In genomic region chr14:61512508-61512907, GRCh38 we compare ENCODE assay signal across 12 cellular contexts.
A peak's percentile ranks its signal among the peaks of the same experiment; 100 is the strongest.
DNase-seq lines count a peak whose midpoint lies in the region; TF ChIP-seq lines count a peak whose summit lies in the region.
"Had no signal": no experiment of that assay in that cellular context is flagged by ENCODE, and none has a peak within 500 bp of the region (broad histone marks: within the 10 kb centered on the region; RNA-seq: fewer than 3 reads in every experiment).

No MANE protein-coding gene starts in this region.

- H2BK120ac ChIP-seq in trophoblast cell (ENCODE audit: insufficient read depth, low read length, poor library complexity) = peak overlapping the region; percentile 65

- H3K79me1 ChIP-seq in trophoblast cell (ENCODE audit: low read length) = peaks cover 37% of the 10 kb centered on the region

- H3K27ac ChIP-seq in epithelial cell of prostate (peak overlapping the region; percentile 91), trophoblast cell (ENCODE audit: low read depth, low read length) (peak overlapping the region; percentile 61), colonic mucosa (no peak overlapping the region)
- H3K27ac ChIP-seq: right lobe of liver, SJSA1 had no signal

- no peaks in the 10 kb centered on the region for H3K9me3 ChIP-seq in trophoblast cell (ENCODE audit: insufficient read depth, low read depth, low read length)
- no peaks in the 10 kb centered on the region for H3K9me3 ChIP-seq in colonic mucosa
- no peaks in the 10 kb centered on the region for H3K9me3 ChIP-seq in HAP-1
- H3K9me3 ChIP-seq: right lobe of liver, SJSA1 had no signal

- H4K12ac ChIP-seq in trophoblast cell (ENCODE audit: low read depth, low read length) = no peak overlapping the region

- no peak overlapping the region for H3K4me3 ChIP-seq in trophoblast cell (ENCODE audit: low read depth, low read length)
- H3K4me3 ChIP-seq in colonic mucosa = no peak overlapping the region
- H3K4me3 ChIP-seq in HAP-1 = no peak overlapping the region
- H3K4me3 ChIP-seq: right lobe of liver, SJSA1 had no signal

- DNase-seq in EH (ENCODE audit: low read depth) (peak; percentile 86), RPMI7951 (ENCODE audit: low read depth) (peak; percentile 65), epithelial cell of prostate (ENCODE audit: low read depth, low spot score) (no peak), trophoblast cell (peak in 1 of 2 donors; percentile 56), colonic mucosa (no peak), HAP-1 (ENCODE audit: low spot score in 2 of 2) (no peak)
- DNase-seq in stimulated activated naive CD4-positive, alpha-beta T cell treated with Interleukin-2 at 50 U/mL for 16 hours (lab: John Stamatoyannopoulos, UW) = no peak
- no peak for DNase-seq in activated CD4-positive, CD25-positive, alpha-beta regulatory T cell treated with anti-CD3 and anti-CD28 coated beads, Interleukin-2, amount 50 U/mL, for 72 hours
- DNase-seq: activated CD4-positive, alpha-beta T cell treated with anti-CD3 and anti-CD28 coated beads, Interleukin-2, amount 10 ng/mL, durations not matched to agents 7 days and 5 days; NCI-H2171 treated with DMSO at 0.1 percent for 48 hours; right lobe of liver had no signal

- H3K9ac ChIP-seq in trophoblast cell (ENCODE audit: low read length) = no peak overlapping the region
- no peak overlapping the region for H3K9ac ChIP-seq in colonic mucosa (ENCODE audit: low read depth in 2 of 2, low read length in 2 of 2)

- intact Hi-C loops in colonic mucosa (cut with DNase I) = no loop called here

- in situ Hi-C loops in HAP-1 (cut with MboI; ENCODE audit: low sequenced_read_pairs) = no loop called here

- no peak overlapping the region for H2AFZ ChIP-seq in trophoblast cell (ENCODE audit: insufficient read depth, low read length, poor library complexity)

- no peak overlapping the region for H3K18ac ChIP-seq in trophoblast cell (ENCODE audit: low read length)

- peak overlapping the region; percentile 64 for H4K91ac ChIP-seq in trophoblast cell (ENCODE audit: low read depth, low read length)

- H3K36me3 ChIP-seq in trophoblast cell (ENCODE audit: control insufficient read depth in 1 of 2, insufficient read depth in 2 of 2, low read length in 2 of 2) = peaks cover 0 to 4% of the 10 kb centered on the region in 2 experiments
- no peaks in the 10 kb centered on the region for H3K36me3 ChIP-seq in colonic mucosa
- H3K36me3 ChIP-seq in HAP-1 (replicated peaks) = no peaks in the 10 kb centered on the region
- H3K36me3 ChIP-seq: right lobe of liver, SJSA1 had no signal

- H3K79me2 ChIP-seq in trophoblast cell (ENCODE audit: control insufficient read depth, insufficient read depth, low read length, poor library complexity) = peaks cover 2% of the 10 kb centered on the region

- H2BK5ac ChIP-seq in trophoblast cell (ENCODE audit: low read depth, low read length, poor library complexity) = peak overlapping the region; percentile 37

- H2AK5ac ChIP-seq in trophoblast cell (ENCODE audit: low read length) = no peak overlapping the region

- H3K4me1 ChIP-seq in trophoblast cell (ENCODE audit: control insufficient read depth in 1 of 2, insufficient read depth in 2 of 2, low read length in 2 of 2) (peaks cover 33 to 41% of the 10 kb centered on the region in 2 experiments), colonic mucosa (peaks cover 13% of the 10 kb centered on the region), HAP-1 (no peaks in the 10 kb centered on the region)
- H3K4me1 ChIP-seq: SJSA1 had no signal

- H4K8ac ChIP-seq in trophoblast cell (ENCODE audit: low read depth, low read length) = peak overlapping the region; percentile 18

- H3K27me3 ChIP-seq in trophoblast cell (ENCODE audit: insufficient read depth, low read length) (no peaks in the 10 kb centered on the region), colonic mucosa (no peaks in the 10 kb centered on the region), HAP-1 (ENCODE audit: low read depth) (peaks cover 85% of the 10 kb centered on the region)
- H3K27me3 ChIP-seq: right lobe of liver, SJSA1 had no signal

- H3K23ac ChIP-seq in trophoblast cell (ENCODE audit: low read length) = no peak overlapping the region

- peak overlapping the region; percentile 37 for H2BK12ac ChIP-seq in trophoblast cell (ENCODE audit: low read length)

- no peak for TF ChIP-seq CTCF in colonic mucosa (IDR thresholded peaks at IDR 0.05)

- H3K14ac ChIP-seq in trophoblast cell (ENCODE audit: low read length) = peak overlapping the region; percentile 55

- H3K4ac ChIP-seq in trophoblast cell (ENCODE audit: low read depth, low read length) = no peak overlapping the region

- no peak overlapping the region for H3K4me2 ChIP-seq in trophoblast cell (ENCODE audit: low read length)

Comparison
In these comparisons a context has a peak if more than half of its experiments do, and no peak if none do; other contexts are left out.
1. DNase-seq: peak in EH (single experiment) and RPMI7951 (single experiment); none in epithelial cell of prostate (single experiment), stimulated activated naive CD4-positive, alpha-beta T cell treated with Interleukin-2 at 50 U/mL for 16 hours (single experiment), activated CD4-positive, CD25-positive, alpha-beta regulatory T cell treated with anti-CD3 and anti-CD28 coated beads, Interleukin-2, amount 50 U/mL, for 72 hours (single experiment), colonic mucosa (single experiment) and HAP-1 (0 of 2).